ENCODE assay signal across 26 cellular contexts in the genomic region with DNA sequence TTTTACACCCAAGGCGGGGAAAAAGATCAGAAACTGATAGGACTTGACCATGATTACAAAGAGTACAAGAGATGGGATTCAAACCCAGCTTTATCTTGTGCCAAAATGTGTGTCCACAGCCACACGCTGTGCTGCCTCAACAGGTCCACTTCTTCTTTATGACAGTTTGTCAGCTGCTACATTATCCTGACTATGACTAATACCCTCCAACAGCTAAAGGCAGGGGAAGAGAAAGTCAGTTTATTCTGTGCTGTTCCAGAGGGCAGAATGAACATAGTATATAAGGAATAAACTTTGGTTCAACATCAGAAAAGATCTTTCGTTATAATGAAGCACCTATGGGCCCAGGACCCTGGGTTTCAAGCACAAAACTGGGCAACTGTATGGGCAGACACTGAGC.
"Had no signal": no experiment of that assay in that cellular context is flagged by ENCODE, and none has a peak within 500 bp of the region (broad histone marks: within the 10 kb centered on the region; RNA-seq: fewer than 3 reads in every experiment).

No MANE protein-coding gene starts in this region.

- FAIRE-seq: kidney had no signal

- H3K27me3 Mint-ChIP-seq: activated CD4-positive, alpha-beta T cell treated with anti-CD3 and anti-CD28 coated beads for 36 hours; activated naive CD8-positive, alpha-beta T cell; T-cell had no signal

- H3K4me3 Mint-ChIP-seq: activated CD4-positive, alpha-beta T cell treated with anti-CD3 and anti-CD28 coated beads for 36 hours; activated naive CD8-positive, alpha-beta T cell; activated T-cell treated with anti-CD3 and anti-CD28 coated beads, Interleukin-2, amount 50 U/mL, for 4 hours; endodermal cell; neural crest cell; T-cell; WTC11 had no signal

- H3K36me3 Mint-ChIP-seq: activated naive CD8-positive, alpha-beta T cell; T-cell; WTC11 had no signal

- H3K4me3 ChIP-seq: adrenal gland, breast epithelium, heart left ventricle, left lung, spleen, testis, uterus had no signal

- H3K4me1 Mint-ChIP-seq: activated CD4-positive, alpha-beta T cell treated with anti-CD3 and anti-CD28 coated beads for 36 hours; neural crest cell; T-cell had no signal

- DNase-seq: activated CD4-positive, alpha-beta T cell treated with anti-CD3 and anti-CD28 coated beads for 36 hours; activated CD4-positive, alpha-beta T cell treated with anti-CD3 and anti-CD28 coated beads, Interleukin-2, amount 50 U/mL, for 48 hours; activated CD8-positive, alpha-beta memory T cell treated with anti-CD3 and anti-CD28 coated beads, Interleukin-2, amount 50 U/mL, for 48 hours; activated naive CD4-positive, alpha-beta T cell; activated T-cell treated with anti-CD3 and anti-CD28 coated beads, Interleukin-2, amount 50 U/mL, for 4 hours; adrenal gland; cortex of kidney; heart left ventricle; kidney; left lung; midbrain; occipital lobe; posterior cingulate gyrus; spleen; stimulated activated CD4-positive, alpha-beta T cell treated with anti-CD3 and anti-CD28 coated beads, Interleukin-4, amount 100 ng/mL, for 1 hour; stimulated activated naive CD4-positive, alpha-beta T cell; T-cell; testis; trophoblast cell; uterus had no signal

- H3K27ac Mint-ChIP-seq: activated CD4-positive, alpha-beta T cell treated with anti-CD3 and anti-CD28 coated beads for 36 hours; activated naive CD8-positive, alpha-beta T cell; activated T-helper 2 cell treated with anti-CD3 and anti-CD28 coated beads, Interferon-gamma antibody, Interleukin-2, Interleukin-4, amounts not matched to agents 10 μg/mL and 5 μg/mL and 100 μg/mL, durations not matched to agents 14 hours and 24 hours and 36 hours; endodermal cell; T-cell; WTC11 had no signal
